21 cellular contexts compared by ENCODE assay signal in genomic region chr10:130371686-130372085, GRCh38.
"Had no signal": no experiment of that assay in that cellular context is flagged by ENCODE, and none has a peak within 500 bp of the region (broad histone marks: within the 10 kb centered on the region; RNA-seq: fewer than 3 reads in every experiment).

No MANE protein-coding gene starts in this region.

- DNase-seq: activated B cell treated with CpG ODN at 0.5 μM for 24 hours; activated CD4-positive, alpha-beta T cell treated with anti-CD3 and anti-CD28 coated beads for 36 hours; activated CD4-positive, alpha-beta T cell treated with anti-CD3 and anti-CD28 coated beads, Interleukin-2, amount 50 U/mL, for 4 hours; activated CD8-positive, alpha-beta memory T cell treated with anti-CD3 and anti-CD28 coated beads for 24 hours; activated CD8-positive, alpha-beta memory T cell treated with anti-CD3 and anti-CD28 coated beads, Interleukin-2, amount 50 U/mL, for 4 hours; activated naive CD4-positive, alpha-beta T cell; activated T-cell treated with anti-CD3 and anti-CD28 coated beads, Interleukin-2, amount 50 U/mL, for 24 hours; cerebellar nuclear complex; left cardiac atrium; midbrain; natural killer cell; stimulated activated CD4-positive, alpha-beta T cell treated with anti-CD3 and anti-CD28 coated beads, Interleukin-12 subunit alpha, Interleukin-12 subunit beta, amount 100 ng/mL, for 4 hours; stimulated activated CD4-positive, alpha-beta T cell treated with anti-CD3 and anti-CD28 coated beads, Interleukin-4, amount 100 ng/mL, for 4 hours; stimulated activated naive CD8-positive, alpha-beta T cell treated with anti-CD3 and anti-CD28 coated beads, Interleukin-15, Interleukin-2, amounts not matched to agents 100 U/mL and 50 U/mL, for 24 hours; T1000; thyroid gland had no signal

- H3K4me1 ChIP-seq: gastroesophageal sphincter, prostate gland, thyroid gland had no signal

- H3K27ac ChIP-seq: coronary artery, epithelial cell of prostate, gastroesophageal sphincter, prostate gland, thyroid gland had no signal

- ATAC-seq: activated CD4-positive, alpha-beta T cell treated with anti-CD3 and anti-CD28 coated beads for 36 hours; gastroesophageal sphincter; natural killer cell; stimulated activated naive CD8-positive, alpha-beta T cell treated with anti-CD3 and anti-CD28 coated beads, Interleukin-15, Interleukin-2, amounts not matched to agents 100 U/mL and 50 U/mL, for 24 hours had no signal

- H3K27me3 ChIP-seq: thyroid gland had no signal

- H3K36me3 ChIP-seq: gastroesophageal sphincter, prostate gland, thyroid gland had no signal

- H3K4me3 ChIP-seq: coronary artery, gastroesophageal sphincter, lung, prostate gland, thyroid gland had no signal

- H3K9me3 ChIP-seq: prostate gland, thyroid gland had no signal
